Comparison of ENCODE assay signal across 7 cellular contexts in genomic region chr19:4064073-4064550, GRCh38. TPM values are rescaled to one million over a fixed set of nuclear protein-coding genes. Genes with fewer than 3 reads are reported as not detected.
DNase-seq lines count a peak whose midpoint lies in the region; ATAC-seq and TF ChIP-seq lines count a peak whose summit lies in the region.

No MANE protein-coding gene starts in this region.

- H3K79me1 ChIP-seq in H9 (ENCODE audit: insufficient read depth, low read depth, low read length, poor library complexity, severe bottlenecking): peaks cover 6% of the 10 kb centered on the region

- H3K4me3 ChIP-seq in foreskin fibroblast (ENCODE audit: low read depth in 1 of 2, low read length in 2 of 2): peak overlapping the region; percentile 66 to 67

- H2AFZ ChIP-seq in H9 (ENCODE audit: low read length): no peak overlapping the region

- H4K20me1 ChIP-seq in H9 (ENCODE audit: control insufficient read depth, insufficient read depth, insufficient read length): peaks cover 3% of the 10 kb centered on the region

- no peaks in the 10 kb centered on the region for H3K9me3 ChIP-seq in H9 (ENCODE audit: control insufficient read depth, low read depth, low read length)

- no peak for ATAC-seq in GM18868 (IDR thresholded peaks at IDR 0.05; ENCODE audit: unreplicated experiment)

- H3K4me1 Mint-ChIP-seq in H9: peaks cover 11 to 27% of the 10 kb centered on the region in 2 experiments

- no CpG with 5 or more reads among the region's 32 CpGs for WGBS in H9 (ENCODE audit: extremely low coverage, insufficient read length, low lambda C conversion rate)

- no peak overlapping the region for H2BK20ac ChIP-seq in H9 (ENCODE audit: low read depth, low read length, poor library complexity, severe bottlenecking)

- no peak overlapping the region for H3K27ac ChIP-seq in H9 (ENCODE audit: insufficient read length, low read depth, low read length)

- H3K27me3 ChIP-seq in H9 (ENCODE audit: insufficient read depth, low read length): peaks cover 10% of the 10 kb centered on the region; the same call in 1 of the 2 replicates

- peaks cover 0 to 7% (median 4%) of the 10 kb centered on the region in 3 experiments; a peak in 2 of 7 replicates for H3K36me3 Mint-ChIP-seq in H9 (ENCODE audit: insufficient read depth in 1 of 3, low read depth in 3 of 3)

- DNase-seq in H9 (peak; percentile 42), T1000 (lab: John Stamatoyannopoulos, UW) (peak; percentile 23), foreskin fibroblast (peak in 1 of 2 donors; percentile 60), retina (peak; percentile 48), NCI-H774 (lab: John Stamatoyannopoulos, UW) (no peak)
- no peak for DNase-seq in effector CD8-positive, alpha-beta T cell (lab: John Stamatoyannopoulos, UW)

- no peak overlapping the region for H3K23ac ChIP-seq in H9 (ENCODE audit: insufficient read length, low read depth, low read length)

- no peak overlapping the region for H3K4ac ChIP-seq in H9 (ENCODE audit: low read depth, low read length)

- H3K27ac Mint-ChIP-seq in H9: peak overlapping the region in 2 of 3 experiments; percentile 88 to 90; a peak in 3 of 7 replicates

- no peak overlapping the region for H4K91ac ChIP-seq in H9 (ENCODE audit: insufficient read length, low read depth, low read length)

- H2AK5ac ChIP-seq in H9 (ENCODE audit: insufficient read length, low read length): no peak overlapping the region

- no peak overlapping the region for H2BK120ac ChIP-seq in H9 (ENCODE audit: low read depth, low read length, poor library complexity, severe bottlenecking)

- no peak overlapping the region for H2BK12ac ChIP-seq in H9 (ENCODE audit: insufficient read length, low read depth, low read length)

- H3K56ac ChIP-seq in H9 (ENCODE audit: insufficient read length, low read depth, low read length): no peak overlapping the region

- no peak overlapping the region for H3T11ph ChIP-seq in H9 (ENCODE audit: low read length)

- no peaks in the 10 kb centered on the region; the same call in 1 of the 2 replicates for H3K4me1 ChIP-seq in H9 (ENCODE audit: insufficient read depth, low read length)

- H2BK15ac ChIP-seq in H9 (ENCODE audit: low read depth, low read length): no peak overlapping the region

- no peak; the same call in 2 of the 3 replicates for TF ChIP-seq CTCF in H9 (conservative IDR thresholded peaks at IDR 0.05)
- no peak for TF ChIP-seq CTCF in foreskin fibroblast (IDR thresholded peaks at IDR 0.05; ENCODE audit: low read depth, low read length)

- H3K18ac ChIP-seq in H9 (ENCODE audit: insufficient read length, low read depth, low read length): no peak overlapping the region

- H4K5ac ChIP-seq in H9 (ENCODE audit: insufficient read length, low read depth, low read length): no peak overlapping the region

- H3K27me3 Mint-ChIP-seq in H9 (ENCODE audit: low read depth): peaks cover 16% of the 10 kb centered on the region

- H4K8ac ChIP-seq in H9 (replicated peaks; ENCODE audit: insufficient read length, low read depth, low read length): no peak overlapping the region

- no peaks in the 10 kb centered on the region; a peak in 2 of 5 replicates for H3K9me3 Mint-ChIP-seq in H9

- H3K9ac ChIP-seq in H9 (ENCODE audit: extremely low read depth, insufficient read length, low read length): peak overlapping the region; percentile 46

- H3K4me2 ChIP-seq in H9 (ENCODE audit: insufficient read depth, insufficient read length, low read length): peak overlapping the region; percentile 36

- peak overlapping the region; percentile 51; the same call in 1 of the 2 replicates for H3K14ac ChIP-seq in H9 (ENCODE audit: insufficient read depth, low read length)

- peaks cover 15% of the 10 kb centered on the region for H3K23me2 ChIP-seq in H9 (ENCODE audit: insufficient read length, low read depth, low read length, poor library complexity, severe bottlenecking)

- H3K79me2 ChIP-seq in H9 (ENCODE audit: insufficient read depth, low read length): peaks cover 31% of the 10 kb centered on the region; the same call in 1 of the 2 replicates

- peak overlapping the region; percentile 73 to 87 for H3K4me3 Mint-ChIP-seq in H9

- H2BK5ac ChIP-seq in H9 (ENCODE audit: insufficient read length, low read length): no peak overlapping the region

RNA-seq across cellular contexts. Expression of gene ZBTB7A, which starts 2.6 kb away (rescaled TPM):
- total RNA-seq in H9 (2021): 22.8 and 24.9 TPM in 2 replicates

RNA-seq across cellular contexts. Expression of gene PIAS4, which starts 56.6 kb away (rescaled TPM):
- total RNA-seq in H9 (2021): 52.0 and 59.4 TPM in 2 replicates

RNA-seq across cellular contexts. Expression of gene MAP2K2, which starts 59.8 kb away (rescaled TPM):
- 167 and 169 TPM in 2 replicates for total RNA-seq in H9 (2021)

Comparison
In these comparisons a context has a peak if more than half of its experiments do, and no peak if none do; other contexts are left out.
1. DNase-seq: peak in H9 (single experiment), T1000 (single experiment) and retina (single experiment); none in NCI-H774 (single experiment) and effector CD8-positive, alpha-beta T cell (single experiment).